Comparison of ENCODE assay signal across 1 cellular context in the genomic region with DNA sequence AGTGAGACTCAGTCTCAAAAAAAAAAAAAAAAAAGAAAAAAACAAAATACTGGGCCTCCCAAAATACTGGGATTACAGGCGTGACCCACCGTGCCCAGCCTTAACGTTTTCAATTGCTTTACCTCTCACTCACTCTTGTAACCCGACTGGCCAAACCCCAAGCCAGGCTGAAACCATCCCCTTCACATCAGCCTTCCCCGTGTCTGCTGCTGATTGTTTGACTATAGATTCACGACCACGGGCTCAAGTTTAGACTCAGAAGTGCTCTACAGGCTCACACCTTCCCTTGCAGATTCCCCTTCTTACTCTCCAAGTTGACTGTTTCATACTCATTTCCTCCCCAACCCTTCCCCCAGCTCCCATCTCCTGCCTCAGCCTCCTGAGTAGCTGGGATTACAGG.
TF ChIP-seq lines count a peak whose summit lies in the region.

No MANE protein-coding gene starts in this region.

TF ChIP-seq in endothelial cell of umbilical vein, 7 proteins besides CTCF, POLR2A, EP300 and RAD21:
- TF ChIP-seq JUN (IDR thresholded peaks at IDR 0.05; ENCODE audit: borderline replicate concordance, insufficient read depth, insufficient read length, low read depth), result no peak
- TF ChIP-seq GATA2 (IDR thresholded peaks at IDR 0.05; ENCODE audit: insufficient read depth, insufficient read length, low read depth, low read length), result no peak
- no peak for TF ChIP-seq FOS (IDR thresholded peaks at IDR 0.05; ENCODE audit: borderline replicate concordance, insufficient read depth, low read length)
- TF ChIP-seq, protein P1, sequence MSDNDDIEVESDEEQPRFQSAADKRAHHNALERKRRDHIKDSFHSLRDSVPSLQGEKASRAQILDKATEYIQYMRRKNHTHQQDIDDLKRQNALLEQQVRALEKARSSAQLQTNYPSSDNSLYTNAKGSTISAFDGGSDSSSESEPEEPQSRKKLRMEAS (IDR thresholded peaks at IDR 0.05; ENCODE audit: insufficient read depth, insufficient read length), result no peak
- TF ChIP-seq EZH2 (IDR thresholded peaks at IDR 0.05; ENCODE audit: borderline replicate concordance, low read depth, low read length, severe bottlenecking), result no peak
- no peak for TF ChIP-seq MYC (IDR thresholded peaks at IDR 0.05; ENCODE audit: low read depth, low read length)
- no peak for TF ChIP-seq POLR2AphosphoS5 (IDR thresholded peaks at IDR 0.05; ENCODE audit: insufficient read depth, low read depth, low read length)
TF ChIP-seq in endothelial cell of umbilical vein: peak in this region for 0.
